Comparison of ENCODE assay signal across 1 cellular context in genomic region chr15:28935316-28935715, GRCh38.
TF ChIP-seq lines count a peak whose summit lies in the region.

No MANE protein-coding gene starts in this region.

TF ChIP-seq in HepG2, 621 proteins besides CTCF, POLR2A, EP300 and RAD21 (continued from another document and continues in another):
- TF ChIP-seq SNAPC4 (CRISPR knock-in tag; IDR thresholded peaks at IDR 0.05) (no peak), POGZ (CRISPR knock-in tag; IDR thresholded peaks at IDR 0.05) (0 out of 2 replicates have a peak, but pooled peaks have one; percentile 28), NCOR1 (IDR thresholded peaks at IDR 0.05; ENCODE audit: borderline replicate concordance, low read length) (peak; percentile 77), ARID5B (CRISPR knock-in tag; IDR thresholded peaks at IDR 0.05) (peak; percentile 50), MBNL3 (CRISPR knock-in tag; conservative IDR thresholded peaks at IDR 0.05) (no peak), KLF6 (CRISPR knock-in tag; IDR thresholded peaks at IDR 0.05) (no peak), NONO (IDR thresholded peaks at IDR 0.05) (no peak), NONO (CRISPR knock-in tag; conservative IDR thresholded peaks at IDR 0.05) (0 out of 2 replicates have a peak, but pooled peaks have one; percentile 38), STAG1 (CRISPR knock-in tag; IDR thresholded peaks at IDR 0.05) (peak; percentile 11; the same call in 1 of the 2 replicates), NR2F1 (CRISPR knock-in tag; IDR thresholded peaks at IDR 0.05) (0 out of 4 replicates have a peak, but pooled peaks of 1 of the 2 experiments have one; percentile 16), MYC (CRISPR knock-in tag; IDR thresholded peaks at IDR 0.05; ENCODE audit: borderline replicate concordance) (0 out of 2 replicates have a peak, but pooled peaks have one; percentile 14), HNF4A (CRISPR knock-in tag; IDR thresholded peaks at IDR 0.05) (peak; percentile 95), RXRB (CRISPR knock-in tag; IDR thresholded peaks at IDR 0.05; ENCODE audit: borderline replicate concordance) (peak; percentile 64), ZMYM2 (CRISPR knock-in tag; IDR thresholded peaks at IDR 0.05) (0 out of 2 replicates have a peak, but pooled peaks have one; percentile 23), ATAD3A (CRISPR knock-in tag; IDR thresholded peaks at IDR 0.05) (no peak), ATRX (CRISPR knock-in tag; IDR thresholded peaks at IDR 0.05; ENCODE audit: borderline replicate concordance) (no peak), DZIP1 (CRISPR knock-in tag; IDR thresholded peaks at IDR 0.05) (no peak), ETV5 (CRISPR knock-in tag; IDR thresholded peaks at IDR 0.05; ENCODE audit: borderline replicate concordance) (peak; percentile 35; the same call in 1 of the 2 replicates), SKI (IDR thresholded peaks at IDR 0.05; ENCODE audit: partially characterized antibody) (peak; percentile 99), SIN3B (IDR thresholded peaks at IDR 0.05; ENCODE audit: low read length) (no peak), ZNF10 (CRISPR knock-in tag; IDR thresholded peaks at IDR 0.05; ENCODE audit: borderline replicate concordance, low read depth) (no peak), PPARG (CRISPR knock-in tag; conservative IDR thresholded peaks at IDR 0.05) (peak; percentile 76), JDP2 (CRISPR knock-in tag; IDR thresholded peaks at IDR 0.05; ENCODE audit: borderline replicate concordance) (no peak), SKIL (CRISPR knock-in tag; IDR thresholded peaks at IDR 0.05; ENCODE audit: borderline replicate concordance) (peak; percentile 68), ZBTB4 (CRISPR knock-in tag; IDR thresholded peaks at IDR 0.05; ENCODE audit: borderline replicate concordance) (no peak), RXRA (CRISPR knock-in tag; IDR thresholded peaks at IDR 0.05) (peak; percentile 75), FOXP4 (CRISPR knock-in tag; IDR thresholded peaks at IDR 0.05) (no peak), SOX6 (IDR thresholded peaks at IDR 0.05) (no peak), SOX6 (CRISPR knock-in tag; IDR thresholded peaks at IDR 0.05) (peak; percentile 9; the same call in 1 of the 2 replicates), ZNF878 (CRISPR knock-in tag; IDR thresholded peaks at IDR 0.05) (0 out of 2 replicates have a peak, but pooled peaks have one; percentile 37), CENPT (CRISPR knock-in tag; IDR thresholded peaks at IDR 0.05; ENCODE audit: low read depth) (no peak), ZNF709 (CRISPR knock-in tag; IDR thresholded peaks at IDR 0.05) (no peak), RARA (CRISPR knock-in tag; IDR thresholded peaks at IDR 0.05) (peak; percentile 86), HNF4G (IDR thresholded peaks at IDR 0.05; ENCODE audit: borderline replicate concordance, low read depth, low read length) (peak; percentile 82), HNF4G (CRISPR knock-in tag; IDR thresholded peaks at IDR 0.05; ENCODE audit: borderline replicate concordance, low read depth) (peak; percentile 62; the same call in 1 of the 2 replicates), BORCS8-MEF2B (CRISPR knock-in tag; IDR thresholded peaks at IDR 0.05) (peak; percentile 64; the same call in 1 of the 2 replicates), ZNF574 (CRISPR knock-in tag; IDR thresholded peaks at IDR 0.05) (0 out of 2 replicates have a peak, but pooled peaks have one; percentile 37), TARDBP (CRISPR knock-in tag; IDR thresholded peaks at IDR 0.05) (peak; percentile 33; the same call in 1 of the 2 replicates)
